In genomic region chr2:134119672-134120159, GRCh38 we compare ENCODE assay signal across 8 cellular contexts.
DNase-seq lines count a peak whose midpoint lies in the region; ATAC-seq and TF ChIP-seq lines count a peak whose summit lies in the region.

No MANE protein-coding gene starts in this region.

- 2% methylated on average over 4 of the region's 45 CpGs for WGBS in mammary epithelial cell (ENCODE audit: low coverage, missing lambda C conversion rate)
- under 1% methylated on average over 45 of the region's 45 CpGs for WGBS in smooth muscle cell (ENCODE audit: low lambda C conversion rate)

- H3K27ac ChIP-seq in VCaP (peak overlapping the region; percentile 95), mammary epithelial cell (ENCODE audit: insufficient read depth, low read depth, low read length) (peak overlapping the region; percentile 52), smooth muscle cell (ENCODE audit: low read depth) (peak overlapping the region; percentile 68)

- CTCF ChIA-PET in mammary epithelial cell (lab: Charles Lee; ENCODE audit: low non-redundant PET) = interaction anchor here (0.9 kb wide), 1 partner anchor 292 kb away, joined by 12 read pairs; no protein-coding TSS in a partner anchor

- H3K79me2 ChIP-seq in mammary epithelial cell (ENCODE audit: insufficient read depth, low read length) = peaks cover 46% of the 10 kb centered on the region
- H3K79me2 ChIP-seq in smooth muscle cell (ENCODE audit: low read depth) = peaks cover 17% of the 10 kb centered on the region

- no peaks in the 10 kb centered on the region for H3K9me3 ChIP-seq in mammary epithelial cell (replicated peaks; ENCODE audit: insufficient read depth, low read length)
- no peaks in the 10 kb centered on the region for H3K9me3 ChIP-seq in smooth muscle cell (replicated peaks; ENCODE audit: low read depth)

- H3K4me1 ChIP-seq in mammary epithelial cell (ENCODE audit: insufficient read depth, low read length) = peaks cover 18% of the 10 kb centered on the region
- peaks cover 9% of the 10 kb centered on the region for H3K4me1 ChIP-seq in smooth muscle cell (ENCODE audit: low read depth)

- BruUV-seq in mammary epithelial cell (replicated peaks; lab: Mats Ljungman, UMichigan) = no TSS peak

- peak; percentile 45 for ATAC-seq in GM18861 (IDR thresholded peaks at IDR 0.05; ENCODE audit: unreplicated experiment)
- peak; percentile 61 for ATAC-seq in HG03066 (IDR thresholded peaks at IDR 0.05; ENCODE audit: low read depth, unreplicated experiment)

- H2AFZ ChIP-seq in mammary epithelial cell (ENCODE audit: low read depth, low read length) (peak overlapping the region; percentile 93), smooth muscle cell (ENCODE audit: low read depth) (no peak overlapping the region)

- intact Hi-C loops in mammary epithelial cell (cut with micrococcal nuclease) = loop anchor here (5.0 kb wide), 2 partner anchors 88 to 783 kb away; no protein-coding TSS in a partner anchor

- dilution Hi-C loops in mammary epithelial cell (cut with HindIII; ENCODE audit: low sequenced_read_pairs) = loop anchor here (5.0 kb wide), 1 partner anchor 98 kb away; no protein-coding TSS in a partner anchor

- H3K4me2 ChIP-seq in mammary epithelial cell (ENCODE audit: insufficient read depth, low read depth, low read length) = peak overlapping the region; percentile 97
- H3K4me2 ChIP-seq in smooth muscle cell = peak overlapping the region; percentile 89

- no peaks in the 10 kb centered on the region for H3K36me3 ChIP-seq in mammary epithelial cell (ENCODE audit: insufficient read depth, low read length)
- no peaks in the 10 kb centered on the region for H3K36me3 ChIP-seq in smooth muscle cell (ENCODE audit: low read depth)

- H4K20me1 ChIP-seq in mammary epithelial cell (ENCODE audit: insufficient read depth, low read length) (no peaks in the 10 kb centered on the region), smooth muscle cell (ENCODE audit: low read depth) (peaks cover 33% of the 10 kb centered on the region)

- TF ChIP-seq CTCF in VCaP (conservative IDR thresholded peaks at IDR 0.05) = no peak
- TF ChIP-seq CTCF in mammary epithelial cell (conservative IDR thresholded peaks at IDR 0.05 in 1 of 2, IDR thresholded peaks at IDR 0.05 in 1 of 2; ENCODE audit: extremely low read depth in 1 of 2, insufficient read depth in 1 of 2, low read depth in 1 of 2, low read length in 2 of 2) = no peak
- no peak for TF ChIP-seq CTCF in smooth muscle cell (IDR thresholded peaks at IDR 0.05; ENCODE audit: borderline replicate concordance, insufficient read depth, poor library complexity, severe bottlenecking)

- H3K27me3 ChIP-seq in mammary epithelial cell (ENCODE audit: insufficient read depth, low read length) (no peaks in the 10 kb centered on the region), smooth muscle cell (ENCODE audit: low read depth) (peaks cover 4% of the 10 kb centered on the region)

- H3K4me3 ChIP-seq in mammary epithelial cell (replicated peaks in 1 of 3; ENCODE audit: insufficient read depth in 1 of 3, low read depth in 2 of 3, low read length in 3 of 3) (peak overlapping the region; percentile 50 to 84 (median 83)), smooth muscle cell (peak overlapping the region; percentile 74)

- H3K9ac ChIP-seq in mammary epithelial cell (ENCODE audit: insufficient read depth, low read length) (peak overlapping the region; percentile 51), smooth muscle cell (ENCODE audit: low read depth) (no peak overlapping the region)

- H3F3A ChIP-seq in smooth muscle cell (ENCODE audit: low read depth) = peaks cover 14% of the 10 kb centered on the region

- DNase-seq in ACHN (peak; percentile 94), NCI-H2171 treated with DMSO at 0.1 percent for 48 hours (lab: John Stamatoyannopoulos, UW) (peak; percentile 89), mammary epithelial cell (peak; percentile 94), iPS-NIHi7 (ENCODE audit: extremely low spot score) (peak; percentile 90), smooth muscle cell (lab: John Stamatoyannopoulos, UW; ENCODE audit: unreplicated experiment) (peak; percentile 52)

- in situ Hi-C loops in ACHN (cut with HindIII; ENCODE audit: low pct_ligation_motif_present, low pct_unique_long_range_greater_than_20kb, low sequenced_read_pairs) (no loop called here), mammary epithelial cell (cut with MboI; ENCODE audit: low sequenced_read_pairs in 2 of 2) (loop anchor here (5.0 to 25.0 kb wide), 6 partner anchors 88 to 793 kb away; partner anchors contain the start of gene CCNT2 (in 1 of the 2))

Comparison
In these comparisons a context has a peak if more than half of its experiments do, and no peak if none do; other contexts are left out.
1. Peak in every context shown above with its lines: DNase-seq, ATAC-seq, H3K4me3 ChIP-seq and H3K27ac ChIP-seq.